Comparison of ENCODE assay signal across 25 cellular contexts in the genomic region with DNA sequence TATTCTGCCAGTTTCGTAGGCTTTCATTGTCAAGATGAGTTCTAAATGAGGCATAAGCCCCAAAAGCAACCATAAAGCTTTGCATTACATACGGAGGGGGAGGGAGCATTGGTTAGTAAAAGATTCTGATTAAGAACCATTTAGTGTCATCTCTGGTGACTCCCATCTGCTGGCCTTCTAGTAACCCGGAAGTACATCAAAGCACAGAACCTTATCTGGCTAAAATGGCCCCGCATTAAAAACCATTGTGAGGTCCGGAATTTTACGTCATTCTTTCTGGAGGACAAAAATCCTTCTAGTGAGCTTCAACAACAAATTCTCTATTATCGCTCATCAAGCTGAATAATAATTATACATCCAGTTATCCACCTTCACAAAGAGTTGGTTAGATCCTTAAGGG. TPM values are rescaled to one million over a fixed set of nuclear protein-coding genes. Genes with fewer than 3 reads are reported as not detected.
DNase-seq lines count a peak whose midpoint lies in the region; ATAC-seq, FAIRE-seq and TF ChIP-seq lines count a peak whose summit lies in the region.
"Had no signal": no experiment of that assay in that cellular context is flagged by ENCODE, and none has a peak within 500 bp of the region (broad histone marks: within the 10 kb centered on the region; RNA-seq: fewer than 3 reads in every experiment).

No MANE protein-coding gene starts in this region.

- POLR2A ChIA-PET in OCI-LY7 (lab: Charles Lee) (interaction anchor here (0.8 kb wide), 1 partner anchor 8 kb away, joined by 4 read pairs; no protein-coding TSS in a partner anchor), K562 (lab: Yijun Ruan, JAX) (no interaction called here)

- TF ChIP-seq CTCF in OCI-LY7 (conservative IDR thresholded peaks at IDR 0.05; ENCODE audit: low read length): no peak
- no peak for TF ChIP-seq CTCF in K562 (IDR thresholded peaks at IDR 0.05 in 2 of 3, conservative IDR thresholded peaks at IDR 0.05 in 1 of 3; ENCODE audit: insufficient read depth in 2 of 3, low read depth in 1 of 3, low read length in 3 of 3)
- no peak for TF ChIP-seq CTCF in dorsolateral prefrontal cortex (IDR thresholded peaks at IDR 0.05 in 54 of 56, conservative IDR thresholded peaks at IDR 0.05 in 2 of 56; ENCODE audit: low read depth in 1 of 56, partially characterized antibody in 56 of 56)

- no peak overlapping the region for H3K4me2 ChIP-seq in OCI-LY7 (ENCODE audit: low read length)
- no peak overlapping the region for H3K4me2 ChIP-seq in K562 (ENCODE audit: insufficient read depth, low read length)

- 9% methylated on average over 7 of the region's 7 CpGs for WGBS in K562 (ENCODE audit: insufficient coverage, low coverage, missing lambda C conversion rate)

- intact Hi-C loops in OCI-LY7 (cut with micrococcal nuclease; ENCODE audit: unreplicated experiment): no loop called here
- intact Hi-C loops in K562 (cut with micrococcal nuclease): no loop called here
- intact Hi-C loops in dorsolateral prefrontal cortex (cut with DNase I): loop anchor here in 1 of 2 donors (5.0 kb wide), 1 partner anchor 37 kb away; the partner anchor contains the start of gene METTL24

- TF ChIP-seq RAD21 in K562 (CRISPR knock-in tag; conservative IDR thresholded peaks at IDR 0.05 in 1 of 2, IDR thresholded peaks at IDR 0.05 in 1 of 2): no peak

- H3K9ac ChIP-seq in K562 (ENCODE audit: insufficient read depth in 1 of 2, low read depth in 2 of 2, low read length in 2 of 2) (no peak overlapping the region), stomach smooth muscle (ENCODE audit: low read length in 2 of 2) (no peak overlapping the region)

- no peaks in the 10 kb centered on the region for H3K9me2 ChIP-seq in OCI-LY7 (ENCODE audit: insufficient read depth, low read length)

- ATAC-seq in K562: no peak
- ATAC-seq in T-helper 17 cell: no peak
- ATAC-seq: HCT116 had no signal

- DNase-seq in OCI-LY7 (ENCODE audit: low spot score) (no peak), K562 (ENCODE audit: extremely low read depth in 1 of 4, low spot score in 3 of 4) (no peak), dorsolateral prefrontal cortex (no peak), NCI-H345 treated with DMSO at 0.1 percent for 48 hours (lab: John Stamatoyannopoulos, UW; ENCODE audit: unreplicated experiment) (no peak), NCI-H526 (lab: John Stamatoyannopoulos, UW) (no peak), T-helper 17 cell (no peak)
- DNase-seq: BE2C; C1 segment of cervical spinal cord; CD4-positive, CD25-positive, alpha-beta regulatory T cell; CD8-positive, alpha-beta memory T cell; COR-L47; DMS 273 treated with DMSO at 0.1 percent for 48 hours; DMS53; DND-41; EL; GOT3; H7; HFFc6 had no signal

- H3K36me3 ChIP-seq in OCI-LY7 (ENCODE audit: insufficient read depth, low read length) (no peaks in the 10 kb centered on the region), K562 (ENCODE audit: control insufficient read depth, insufficient read depth, low read length) (no peaks in the 10 kb centered on the region), stomach smooth muscle (ENCODE audit: control insufficient read depth in 2 of 2, insufficient read depth in 2 of 2, low read length in 2 of 2) (peaks cover 0 to 7% of the 10 kb centered on the region in 2 donors)
- H3K36me3 ChIP-seq: BE2C had no signal

- no peak for TF ChIP-seq EP300 in K562 (IDR thresholded peaks at IDR 0.05; ENCODE audit: low read length)

- CTCF ChIA-PET in OCI-LY7 (lab: Charles Lee; ENCODE audit: unreplicated experiment): no interaction called here
- CTCF ChIA-PET in K562 (lab: Yijun Ruan, JAX; ENCODE audit: low intra/inter-chr PET ratio): no interaction called here

- H3K9me3 ChIP-seq in OCI-LY7 (ENCODE audit: low read length) (no peaks in the 10 kb centered on the region), K562 (replicated peaks; ENCODE audit: control insufficient read depth, insufficient read depth, low read depth, low read length) (no peaks in the 10 kb centered on the region), stomach smooth muscle (ENCODE audit: control insufficient read depth in 2 of 2, low read length in 2 of 2) (no peaks in the 10 kb centered on the region), T-helper 17 cell (ENCODE audit: control insufficient read depth, low read length, poor library complexity, severe bottlenecking) (no peaks in the 10 kb centered on the region)
- H3K9me3 ChIP-seq: BE2C had no signal

- no peak overlapping the region for H3K4me3 Mint-ChIP-seq in T-helper 17 cell
- H3K4me3 Mint-ChIP-seq: CD4-positive, CD25-positive, alpha-beta regulatory T cell; CD8-positive, alpha-beta memory T cell; HFFc6; IgD-negative memory B cell had no signal

- H3K9me1 ChIP-seq in K562 (ENCODE audit: control insufficient read depth, insufficient read depth, low read length): no peaks in the 10 kb centered on the region

- BruUV-seq in OCI-LY7 (replicated peaks; lab: Mats Ljungman, UMichigan) (no TSS peak), K562 (replicated peaks; lab: Mats Ljungman, UMichigan) (no TSS peak)

- H3K27ac Mint-ChIP-seq in T-helper 17 cell: no peak overlapping the region
- H3K27ac Mint-ChIP-seq: CD4-positive, CD25-positive, alpha-beta regulatory T cell; CD8-positive, alpha-beta memory T cell; HFFc6; IgD-negative memory B cell had no signal

- in situ Hi-C loops in K562 (cut with MboI): no loop called here

- H3K79me2 ChIP-seq in OCI-LY7 (ENCODE audit: insufficient read depth, low read depth, low read length) (no peaks in the 10 kb centered on the region), K562 (ENCODE audit: control insufficient read depth, insufficient read depth, low read length) (no peaks in the 10 kb centered on the region)

- H3K4me1 ChIP-seq in OCI-LY7 (ENCODE audit: insufficient read depth, low read length, poor library complexity, severe bottlenecking) (no peaks in the 10 kb centered on the region), K562 (replicated peaks in 1 of 2; ENCODE audit: control insufficient read depth in 2 of 2, insufficient read depth in 2 of 2, low read length in 2 of 2) (no peaks in the 10 kb centered on the region), stomach smooth muscle (ENCODE audit: control insufficient read depth, insufficient read depth, low read length) (peaks cover 47% of the 10 kb centered on the region)

- H3K4me3 ChIP-seq in OCI-LY7 (ENCODE audit: low read depth, low read length, poor library complexity, severe bottlenecking) (no peak overlapping the region), K562 (no peak overlapping the region), dorsolateral prefrontal cortex (no peak overlapping the region), stomach smooth muscle (ENCODE audit: low read length in 2 of 2) (no peak overlapping the region)

- no peaks in the 10 kb centered on the region for H4K20me1 ChIP-seq in OCI-LY7 (ENCODE audit: insufficient read depth, low read length)
- H4K20me1 ChIP-seq in K562 (replicated peaks; ENCODE audit: control insufficient read depth, insufficient read depth, low read length): no peaks in the 10 kb centered on the region

- peaks cover 2% of the 10 kb centered on the region for H3K4me1 Mint-ChIP-seq in T-helper 17 cell
- H3K4me1 Mint-ChIP-seq: CD4-positive, CD25-positive, alpha-beta regulatory T cell; CD8-positive, alpha-beta memory T cell; IgD-negative memory B cell had no signal

- H2AFZ ChIP-seq in OCI-LY7 (ENCODE audit: low read length): 0 out of 2 replicates have a peak overlapping the region, but pooled peaks have one; percentile 6
- no peak overlapping the region for H2AFZ ChIP-seq in K562 (ENCODE audit: low read depth, low read length)

- FAIRE-seq in K562 (lab: Jason Lieb, UNC): no peak
- FAIRE-seq: GM12892, GM18507, HTR-8/SVneo had no signal

- H3K27me3 ChIP-seq in K562 (ENCODE audit: control insufficient read depth in 2 of 2, insufficient read depth in 2 of 2, low read length in 2 of 2) (peaks cover 0 to 29% of the 10 kb centered on the region in 2 experiments; a peak in 2 of 5 replicates), dorsolateral prefrontal cortex (no peaks in the 10 kb centered on the region), stomach smooth muscle (ENCODE audit: control insufficient read depth in 1 of 2, insufficient read depth in 2 of 2, low read length in 2 of 2) (no peaks in the 10 kb centered on the region)
- H3K27me3 ChIP-seq: BE2C had no signal

- TF ChIP-seq POLR2A in K562 (conservative IDR thresholded peaks at IDR 0.05): no peak

- no peaks in the 10 kb centered on the region for H3K36me3 Mint-ChIP-seq in T-helper 17 cell (ENCODE audit: low read depth)
- H3K36me3 Mint-ChIP-seq: CD4-positive, CD25-positive, alpha-beta regulatory T cell; CD8-positive, alpha-beta memory T cell; IgD-negative memory B cell had no signal

- H3K27me3 Mint-ChIP-seq in T-helper 17 cell: peaks cover 49% of the 10 kb centered on the region
- H3K27me3 Mint-ChIP-seq: CD4-positive, CD25-positive, alpha-beta regulatory T cell had no signal

- H3K27ac ChIP-seq in OCI-LY7 (ENCODE audit: low read depth, low read length, poor library complexity, severe bottlenecking): no peak overlapping the region
- no peak overlapping the region for H3K27ac ChIP-seq in K562 (ENCODE audit: extremely low read depth, low read depth, low read length)
- H3K27ac ChIP-seq in dorsolateral prefrontal cortex: peak overlapping the region in 54 of 59 donors; percentile 15 to 92 (median 77)
- H3K27ac ChIP-seq in stomach smooth muscle (ENCODE audit: low read length): peak overlapping the region; percentile 60

RNA-seq across cellular contexts. Expression of gene METTL24, which starts 37.8 kb away (rescaled TPM):
- total RNA-seq in OCI-LY7 (2014; rRNA removed; shearing (Covaris generic)): not detected in 2 replicates
- total RNA-seq in OCI-LY7 (2022) (not detected in 2 replicates), K562 (2014; rRNA removed) (not detected in 2 replicates), K562 (2014; rRNA removed; fragmentation: Illumina TruSeq; extraction: Trizol) (not detected in 2 replicates), K562 (2015; rRNA removed; fragmentation: Illumina TruSeq; extraction: Trizol) (not detected in 2 replicates), K562 (2021) (not detected in 2 replicates), dorsolateral prefrontal cortex (10 to 100 TPM in 1 of 120 experiments, 1 to 10 TPM in 119; 2.2 to 10.3 (median 4.6) TPM), T-helper 17 cell (not detected)
- total RNA-seq in K562 (2011; cell fraction: chromatin; rRNA removed; ENCODE audit: low replicate concordance): not detected in 2 replicates
- total RNA-seq in K562 (2011; cell fraction: nucleolus; rRNA removed): not detected in 2 replicates
- not detected in 2 replicates for total RNA-seq in K562 (2011; cell fraction: nucleoplasm; rRNA removed)
- polyA plus RNA-seq in K562 (2011; rRNA removed) (not detected in 2 replicates), K562 (2014; fragmentation: Illumina TruSeq; extraction: Trizol) (not detected in 2 replicates), K562 (2014; fragmentation: Nextera tagmentation; extraction: Ambion mirVana) (not detected), K562 (2014; rRNA removed) (not detected in 2 replicates)
- not detected in 2 replicates for polyA plus RNA-seq in K562 (2011; cell fraction: cytosol; rRNA removed)
- not detected in 2 replicates for polyA plus RNA-seq in K562 (2011; cell fraction: nucleus; rRNA removed)
- not detected in 2 replicates for polyA plus RNA-seq in K562 (2012)
- polyA minus RNA-seq in K562 (2011; rRNA and poly(A)+ RNA removed): not detected in 2 replicates
- polyA minus RNA-seq in K562 (2011; cell fraction: cytosol; rRNA and poly(A)+ RNA removed): not detected in 2 replicates
- polyA minus RNA-seq in K562 (2011; cell fraction: nucleus; rRNA and poly(A)+ RNA removed): not detected in 2 replicates
- total RNA-seq: A172; CD4-positive, CD25-positive, alpha-beta regulatory T cell; HFFc6 had no signal
- polyA plus RNA-seq: CD4-positive, CD25-positive, alpha-beta regulatory T cell; IgD-negative memory B cell had no signal

Comparison
In these comparisons a context has a peak if more than half of its experiments do, and no peak if none do; other contexts are left out.
1. H3K27ac ChIP-seq: peak in dorsolateral prefrontal cortex (54 of 59) and stomach smooth muscle (single experiment); none in OCI-LY7 (single experiment) and K562 (single experiment).